Comparison of ENCODE assay signal across 8 cellular contexts in the genomic region with DNA sequence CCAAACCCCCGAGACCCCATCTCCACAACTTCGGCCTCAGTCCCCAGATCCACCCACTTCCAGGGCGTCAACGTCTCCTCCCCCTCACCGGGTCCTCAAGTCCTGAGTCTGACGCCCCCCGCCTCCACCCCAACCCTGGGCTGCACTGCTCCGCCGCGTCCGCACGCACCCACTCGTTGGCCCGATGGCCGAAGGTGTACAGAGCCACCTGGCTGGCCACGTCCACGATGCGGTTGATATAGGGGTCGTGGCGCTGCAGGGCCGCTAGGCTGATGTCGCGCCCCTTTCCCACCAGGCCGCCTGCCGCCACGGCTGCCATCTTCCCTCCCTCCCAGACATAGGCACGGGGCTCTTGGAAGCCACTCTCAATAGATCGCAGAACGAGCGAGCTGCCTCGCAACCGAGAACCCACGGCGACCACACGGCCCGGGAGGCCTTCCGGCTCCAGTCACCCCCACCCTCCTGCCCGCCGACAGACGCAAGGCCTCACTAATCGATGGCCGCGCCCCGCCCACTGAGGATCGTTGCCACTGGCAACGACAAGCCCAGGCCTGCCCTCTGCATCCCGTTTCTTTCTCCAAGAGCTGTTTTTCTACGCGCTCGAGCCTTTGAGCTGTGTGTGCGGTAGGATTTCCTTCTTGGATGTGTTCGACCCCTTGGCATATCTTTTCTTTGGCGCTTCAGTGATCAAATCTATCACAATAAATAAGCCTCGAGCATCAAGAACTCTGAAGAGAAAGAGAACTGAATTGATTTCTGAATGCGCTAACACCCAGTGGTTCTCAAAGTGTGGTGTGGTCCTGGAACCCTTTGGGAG. TPM values are rescaled to one million over a fixed set of nuclear protein-coding genes. Genes with fewer than 3 reads are reported as not detected.
DNase-seq lines count a peak whose midpoint lies in the region; ATAC-seq and TF ChIP-seq lines count a peak whose summit lies in the region.

A gene (minus strand): TSS at position 345 of the 817 bp plus-strand sequence. CDS start 26 bp downstream, at position 319.

- H3K4me1 ChIP-seq in OCI-LY7 (ENCODE audit: insufficient read depth, low read length, poor library complexity, severe bottlenecking), result peaks cover 16% of the 10 kb centered on the region

- intact Hi-C loops in OCI-LY7 (cut with micrococcal nuclease; ENCODE audit: unreplicated experiment), result no loop called here

- peak; percentile 95 for ATAC-seq in GM21515 (IDR thresholded peaks at IDR 0.05; ENCODE audit: unreplicated experiment)

- peak within 1 kb of the TSS; percentile 54 for H3K27ac ChIP-seq in OCI-LY7 (ENCODE audit: low read depth, low read length, poor library complexity, severe bottlenecking)

- TF ChIP-seq CTCF in OCI-LY7 (conservative IDR thresholded peaks at IDR 0.05; ENCODE audit: low read length), result no peak

- DNase-seq in DMS 273 (lab: John Stamatoyannopoulos, UW; ENCODE audit: unreplicated experiment) (peak; percentile 96), HuH-7.5 (ENCODE audit: low spot score) (peak; percentile 75), OCI-LY7 (ENCODE audit: low spot score) (peak; percentile 94), activated T-cell treated with anti-CD3 and anti-CD28 coated beads for 24 hours (ENCODE audit: low read depth) (peak; percentile 92), epidermal melanocyte (ENCODE audit: insufficient read length, low spot score) (peak; percentile 88), middle frontal gyrus (ENCODE audit: extremely low spot score, low spot score) (peak; percentile 89)
- DNase-seq in stimulated activated CD8-positive, alpha-beta memory T cell treated with anti-CD3 and anti-CD28 coated beads, Interleukin-2, amount 100 ng/mL, for 48 hours (ENCODE audit: low read depth in 2 of 2), result peak; percentile 89 to 91

- H2AFZ ChIP-seq in OCI-LY7 (ENCODE audit: low read length), result peak within 1 kb of the TSS; percentile 80; the same call in 1 of the 2 replicates

- H3K9me3 ChIP-seq in OCI-LY7 (ENCODE audit: low read length), result no peaks in the 10 kb centered on the region

- POLR2A ChIA-PET in OCI-LY7 (lab: Charles Lee), result interaction anchor here (0.5 to 1.3 kb wide), 3 partner anchors 10 to 1720 kb away, joined by 3 to 4 read pairs (median 3); no protein-coding TSS in a partner anchor

- peak within 1 kb of the TSS; percentile 86 for H3K4me2 ChIP-seq in OCI-LY7 (ENCODE audit: low read length)

- no peaks in the 10 kb centered on the region for H4K20me1 ChIP-seq in OCI-LY7 (ENCODE audit: insufficient read depth, low read length)

- peaks cover 20% of the 10 kb centered on the region for H3K79me2 ChIP-seq in OCI-LY7 (ENCODE audit: insufficient read depth, low read depth, low read length)

- H3K36me3 ChIP-seq in OCI-LY7 (ENCODE audit: insufficient read depth, low read length), result no peaks in the 10 kb centered on the region

- BruUV-seq in OCI-LY7 (replicated peaks; lab: Mats Ljungman, UMichigan), result no TSS peak

- peak within 1 kb of the TSS; percentile 77 for H3K4me3 ChIP-seq in OCI-LY7 (ENCODE audit: low read depth, low read length, poor library complexity, severe bottlenecking)

- CTCF ChIA-PET in OCI-LY7 (lab: Charles Lee; ENCODE audit: unreplicated experiment), result no interaction called here

- H3K9me2 ChIP-seq in OCI-LY7 (ENCODE audit: insufficient read depth, low read length), result no peaks in the 10 kb centered on the region

RNA-seq across cellular contexts. Expression of the gene that starts here (rescaled TPM):
- total RNA-seq in OCI-LY7 (2014; rRNA removed; shearing (Covaris generic)), result 10.3 and 15.5 TPM in 2 replicates
- total RNA-seq in OCI-LY7 (2022), result 14.2 and 16.9 TPM in 2 replicates

Comparison
In these comparisons a context has a peak if more than half of its experiments do, and no peak if none do; other contexts are left out.
1. Peak in every context shown above with its lines: DNase-seq, ATAC-seq, H3K4me3 ChIP-seq and H3K27ac ChIP-seq.